1 cellular context compared by ENCODE assay signal in genomic region chr21:41819236-41819855, GRCh38.
TF ChIP-seq lines count a peak whose summit lies in the region.

No MANE protein-coding gene starts in this region.

TF ChIP-seq in H1, 55 proteins besides CTCF, POLR2A, EP300 and RAD21:
- no peak for TF ChIP-seq CBX5 (IDR thresholded peaks at IDR 0.05; ENCODE audit: low read depth, low read length)
- TF ChIP-seq CTBP2 (IDR thresholded peaks at IDR 0.05; ENCODE audit: borderline replicate concordance, insufficient read depth, insufficient read length, low read length) = no peak
- no peak for TF ChIP-seq RBBP5 (IDR thresholded peaks at IDR 0.05; ENCODE audit: borderline replicate concordance, low read depth, low read length)
- no peak for TF ChIP-seq CHD7 (IDR thresholded peaks at IDR 0.05; ENCODE audit: insufficient replicate concordance, low read length)
- no peak for TF ChIP-seq BCL11A (IDR thresholded peaks at IDR 0.05; ENCODE audit: low read depth in 2 of 2, low read length in 2 of 2)
- TF ChIP-seq RFX5 (IDR thresholded peaks at IDR 0.05; ENCODE audit: borderline replicate concordance, low read depth, low read length) = no peak
- no peak for TF ChIP-seq EGR1 (IDR thresholded peaks at IDR 0.05; ENCODE audit: borderline replicate concordance, low read depth, low read length)
- no peak for TF ChIP-seq POLR2AphosphoS5 (IDR thresholded peaks at IDR 0.05; ENCODE audit: low read depth, low read length)
- TF ChIP-seq SIRT6 (IDR thresholded peaks at IDR 0.05; ENCODE audit: low read length) = no peak
- no peak for TF ChIP-seq POU5F1 (IDR thresholded peaks at IDR 0.05; ENCODE audit: low read depth, low read length)
- TF ChIP-seq BRCA1 (IDR thresholded peaks at IDR 0.05; ENCODE audit: low read depth, low read length) = no peak
- no peak for TF ChIP-seq ATF2 (IDR thresholded peaks at IDR 0.05; ENCODE audit: low read length)
- no peak for TF ChIP-seq FOSL1 (IDR thresholded peaks at IDR 0.05; ENCODE audit: insufficient read depth, low read depth, low read length)
- TF ChIP-seq CHD2 (IDR thresholded peaks at IDR 0.05; ENCODE audit: low read length) = no peak
- TF ChIP-seq SAP30 (IDR thresholded peaks at IDR 0.05; ENCODE audit: insufficient read depth, insufficient replicate concordance, low read length) = no peak
- TF ChIP-seq MAFK (IDR thresholded peaks at IDR 0.05; ENCODE audit: low read depth, low read length) = no peak
- no peak for TF ChIP-seq KDM1A (IDR thresholded peaks at IDR 0.05; ENCODE audit: borderline replicate concordance, low read length)
TF ChIP-seq in H1: peak in this region for 0.
